In the genomic region with DNA sequence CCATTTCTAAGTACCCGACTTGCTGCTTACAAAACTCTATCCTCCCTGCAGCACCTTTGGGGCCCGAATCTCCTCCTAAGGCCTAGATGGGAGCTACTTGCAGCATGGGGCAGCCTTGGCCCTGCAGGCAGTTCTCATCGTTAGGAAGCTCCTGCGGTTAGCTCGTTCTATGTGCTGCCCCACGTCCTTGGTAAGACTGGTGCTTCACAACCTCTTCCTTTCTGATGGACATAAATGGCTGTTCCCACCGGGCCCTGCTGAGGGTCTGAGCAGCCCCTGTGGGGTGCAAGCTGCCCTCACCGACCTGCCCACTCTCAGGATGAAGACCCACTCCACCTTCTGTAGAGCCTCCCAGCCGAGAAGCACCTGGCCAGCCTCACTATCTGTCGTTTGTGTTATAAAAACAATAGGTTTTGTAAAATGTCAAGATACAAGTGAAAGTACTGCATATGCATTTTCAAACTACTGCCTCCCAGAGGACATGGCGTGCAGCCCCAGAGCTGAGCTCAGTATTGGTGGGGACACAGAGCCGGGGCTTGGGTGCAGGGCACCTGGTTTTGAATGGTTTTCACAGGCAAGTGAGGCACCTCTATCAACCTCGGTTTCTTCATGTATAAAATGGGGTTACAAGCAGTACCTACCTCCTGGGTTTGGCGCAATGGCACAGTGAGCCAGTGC, we compare ENCODE assay signal across 17 cellular contexts. TPM values are rescaled to one million over a fixed set of nuclear protein-coding genes. Genes with fewer than 3 reads are reported as not detected.
DNase-seq lines count a peak whose midpoint lies in the region; ATAC-seq, FAIRE-seq and TF ChIP-seq lines count a peak whose summit lies in the region.
"Had no signal": no experiment of that assay in that cellular context is flagged by ENCODE, and none has a peak within 500 bp of the region (broad histone marks: within the 10 kb centered on the region; RNA-seq: fewer than 3 reads in every experiment).

No MANE protein-coding gene starts in this region.

- POLR2A ChIA-PET in Caco-2 (lab: Charles Lee) (no interaction called here), K562 (lab: Yijun Ruan, JAX) (interaction anchor here (0.7 to 0.8 kb wide), 2 partner anchors 8 to 9 kb away, joined by 3 read pairs; no protein-coding TSS in a partner anchor)

- H3K9me3 ChIP-seq in Caco-2 (no peaks in the 10 kb centered on the region), K562 (replicated peaks; ENCODE audit: control insufficient read depth, insufficient read depth, low read depth, low read length) (no peaks in the 10 kb centered on the region), osteoblast (ENCODE audit: low read depth, low read length) (no peaks in the 10 kb centered on the region), kidney (ENCODE audit: control insufficient read depth in 1 of 2, low read length in 2 of 2) (no peaks in the 10 kb centered on the region)
- H3K9me3 ChIP-seq: BLaER1 had no signal

- H3K27me3 ChIP-seq in Caco-2 (replicated peaks; ENCODE audit: control insufficient read depth, insufficient read depth, low read length) (no peaks in the 10 kb centered on the region), K562 (ENCODE audit: control insufficient read depth in 2 of 2, insufficient read depth in 2 of 2, low read length in 2 of 2) (peaks cover 0 to 15% of the 10 kb centered on the region in 2 experiments; a peak in 2 of 5 replicates), osteoblast (ENCODE audit: insufficient read depth, low read length) (no peaks in the 10 kb centered on the region)
- H3K27me3 ChIP-seq: BLaER1 had no signal

- H3K27ac ChIP-seq in K562 (ENCODE audit: extremely low read depth, low read depth, low read length) = no peak overlapping the region
- H3K27ac ChIP-seq in osteoblast (ENCODE audit: low read depth, low read length) = no peak overlapping the region
- no peak overlapping the region for H3K27ac ChIP-seq in kidney (ENCODE audit: low read depth in 2 of 2, low read length in 2 of 2)
- H3K27ac ChIP-seq: BLaER1 had no signal

- H3K9ac ChIP-seq in K562 (ENCODE audit: insufficient read depth in 1 of 2, low read depth in 2 of 2, low read length in 2 of 2) (no peak overlapping the region), kidney (ENCODE audit: low read length in 2 of 2) (no peak overlapping the region)
- H3K9ac ChIP-seq: BLaER1 had no signal

- TF ChIP-seq EP300 in K562 (IDR thresholded peaks at IDR 0.05; ENCODE audit: low read length) = no peak

- H3K9me1 ChIP-seq in K562 (ENCODE audit: control insufficient read depth, insufficient read depth, low read length) = no peaks in the 10 kb centered on the region

- ATAC-seq in K562 = no peak
- ATAC-seq in HG02981 (IDR thresholded peaks at IDR 0.05; ENCODE audit: unreplicated experiment) = no peak
- ATAC-seq in Right ventricle myocardium inferior = no peak

- peaks cover 65% of the 10 kb centered on the region for H3K4me1 ChIP-seq in Caco-2
- peaks cover 5 to 41% of the 10 kb centered on the region in 2 experiments; a peak in 4 of 5 replicates for H3K4me1 ChIP-seq in K562 (replicated peaks in 1 of 2; ENCODE audit: control insufficient read depth in 2 of 2, insufficient read depth in 2 of 2, low read length in 2 of 2)
- no peaks in the 10 kb centered on the region for H3K4me1 ChIP-seq in osteoblast (ENCODE audit: insufficient read depth, low read length)
- H3K4me1 ChIP-seq in kidney (ENCODE audit: control insufficient read depth in 1 of 2, insufficient read depth in 1 of 2, low read depth in 1 of 2, low read length in 2 of 2) = no peaks in the 10 kb centered on the region

- H3K36me3 Mint-ChIP-seq in Caco-2 (ENCODE audit: insufficient read depth, unreplicated experiment) = peaks cover 15% of the 10 kb centered on the region
- H3K36me3 Mint-ChIP-seq: CD8-positive, alpha-beta memory T cell had no signal

- TF ChIP-seq RAD21 in K562 (CRISPR knock-in tag; conservative IDR thresholded peaks at IDR 0.05 in 1 of 2, IDR thresholded peaks at IDR 0.05 in 1 of 2) = peak in 1 of 2 experiments; percentile 10; a peak in 1 of 4 replicates

- no peaks in the 10 kb centered on the region for H3K79me2 ChIP-seq in K562 (ENCODE audit: control insufficient read depth, insufficient read depth, low read length)
- H3K79me2 ChIP-seq in osteoblast (ENCODE audit: insufficient read depth, low read length) = no peaks in the 10 kb centered on the region

- no peaks in the 10 kb centered on the region for H4K20me1 ChIP-seq in K562 (replicated peaks; ENCODE audit: control insufficient read depth, insufficient read depth, low read length)
- no peaks in the 10 kb centered on the region for H4K20me1 ChIP-seq in osteoblast (ENCODE audit: insufficient read depth, low read length)
- H4K20me1 ChIP-seq: BLaER1 had no signal

- H3K4me3 Mint-ChIP-seq in Caco-2 (ENCODE audit: unreplicated experiment) = no peak overlapping the region
- H3K4me3 Mint-ChIP-seq: CD8-positive, alpha-beta memory T cell; H9 had no signal

- intact Hi-C loops in Caco-2 (cut with micrococcal nuclease; ENCODE audit: unreplicated experiment) = no loop called here
- intact Hi-C loops in K562 (cut with micrococcal nuclease) = no loop called here
- intact Hi-C loops in Right ventricle myocardium inferior (cut with DNase I) = no loop called here
- intact Hi-C loops in kidney (cut with DNase I) = no loop called here

- CTCF ChIA-PET in Caco-2 (lab: Charles Lee) = no interaction called here
- CTCF ChIA-PET in K562 (lab: Yijun Ruan, JAX; ENCODE audit: low intra/inter-chr PET ratio) = no interaction called here

- H3K4me3 ChIP-seq in Caco-2 (ENCODE audit: low read depth, low read length) (no peak overlapping the region), GM12864 (ENCODE audit: low read depth, low read length) (no peak overlapping the region), K562 (no peak overlapping the region), osteoblast (ENCODE audit: insufficient read depth, low read length) (no peak overlapping the region), kidney (ENCODE audit: low read length in 2 of 2) (no peak overlapping the region)
- H3K4me3 ChIP-seq: BLaER1 had no signal

- DNase-seq in Caco-2 (peak in 1 of 2 experiments; percentile 26), GM12864 (ENCODE audit: low read depth) (no peak), K562 (ENCODE audit: extremely low read depth in 1 of 4, low spot score in 3 of 4) (no peak), osteoblast (ENCODE audit: insufficient read length, low spot score, missing footprints) (no peak), Right ventricle myocardium inferior (ENCODE audit: missing footprints) (no peak), kidney (no peak)
- DNase-seq: EL, IMR-90, NCI-H1436 treated with DMSO at 0.1 percent for 48 hours, NCI-H2081, NCI-H510A treated with DMSO at 0.1 percent for 48 hours had no signal

- no peaks in the 10 kb centered on the region for H3K36me3 ChIP-seq in Caco-2 (ENCODE audit: control insufficient read depth, insufficient read depth, low read length)
- H3K36me3 ChIP-seq in K562 (ENCODE audit: control insufficient read depth, insufficient read depth, low read length) = no peaks in the 10 kb centered on the region
- H3K36me3 ChIP-seq in osteoblast (ENCODE audit: insufficient read depth, low read length) = no peaks in the 10 kb centered on the region
- H3K36me3 ChIP-seq in kidney (ENCODE audit: control insufficient read depth in 1 of 2, insufficient read depth in 2 of 2, low read length in 2 of 2) = no peaks in the 10 kb centered on the region
- H3K36me3 ChIP-seq: BLaER1 had no signal

- no peak for TF ChIP-seq POLR2A in K562 (conservative IDR thresholded peaks at IDR 0.05)

- FAIRE-seq in K562 (lab: Jason Lieb, UNC) (no peak), kidney (lab: Jason Lieb, UNC) (no peak)
- FAIRE-seq: GM18507 had no signal

- H2AFZ ChIP-seq in K562 (ENCODE audit: low read depth, low read length) = peak overlapping the region; percentile 53; the same call in 1 of the 2 replicates
- no peak overlapping the region for H2AFZ ChIP-seq in osteoblast (ENCODE audit: low read length)

- no peaks in the 10 kb centered on the region for H3K9me3 Mint-ChIP-seq in Caco-2 (ENCODE audit: unreplicated experiment)
- H3K9me3 Mint-ChIP-seq: CD8-positive, alpha-beta memory T cell; H9 had no signal

- WGBS in K562 (ENCODE audit: insufficient coverage, low coverage, missing lambda C conversion rate) = 51% methylated on average over 13 of the region's 14 CpGs

- TF ChIP-seq CTCF in Caco-2 (IDR thresholded peaks at IDR 0.05; ENCODE audit: insufficient read depth in 1 of 2, low read depth in 1 of 2, low read length in 1 of 2, severe bottlenecking in 1 of 2, unreplicated experiment in 1 of 2) (no peak), GM12864 (IDR thresholded peaks at IDR 0.05; ENCODE audit: low read depth, low read length, missing control alignments) (peak; percentile 2), K562 (IDR thresholded peaks at IDR 0.05 in 2 of 3, conservative IDR thresholded peaks at IDR 0.05 in 1 of 3; ENCODE audit: insufficient read depth in 2 of 3, low read depth in 1 of 3, low read length in 3 of 3) (peak in 2 of 3 experiments; percentile 14 to 22; a peak in 1 of 6 replicates), osteoblast (IDR thresholded peaks at IDR 0.05; ENCODE audit: extremely low read depth, low read depth, low read length) (peak; percentile 10), kidney (IDR thresholded peaks at IDR 0.05; ENCODE audit: borderline replicate concordance, extremely low read depth, insufficient read depth) (no peak)

- no peak overlapping the region for H3K4me2 ChIP-seq in K562 (ENCODE audit: insufficient read depth, low read length)
- no peak overlapping the region for H3K4me2 ChIP-seq in osteoblast (ENCODE audit: insufficient read depth, low read length)
- H3K4me2 ChIP-seq: BLaER1 had no signal

- in situ Hi-C loops in K562 (cut with MboI) = no loop called here

- BruUV-seq in Caco-2 (replicated peaks; lab: Mats Ljungman, UMichigan) (no TSS peak), K562 (replicated peaks; lab: Mats Ljungman, UMichigan) (no TSS peak)

- H3K27me3 Mint-ChIP-seq in Caco-2 (ENCODE audit: insufficient read depth, unreplicated experiment) = no peaks in the 10 kb centered on the region

- H3K4me1 Mint-ChIP-seq in Caco-2 (ENCODE audit: low read depth, unreplicated experiment) = peaks cover 43% of the 10 kb centered on the region
- H3K4me1 Mint-ChIP-seq: CD8-positive, alpha-beta memory T cell had no signal

- H3K27ac Mint-ChIP-seq in Caco-2 (ENCODE audit: unreplicated experiment) = peak overlapping the region; percentile 83
- H3K27ac Mint-ChIP-seq: H9 had no signal

RNA-seq across cellular contexts. Expression of a gene that starts 19.4 kb away (rescaled TPM):
- total RNA-seq in Caco-2 (2022) = 0.09 TPM in 2 replicates
- 0.11 and 0.49 TPM in 2 replicates for total RNA-seq in K562 (2011; cell fraction: chromatin; rRNA removed; ENCODE audit: low replicate concordance)
- 0.13 and 0.17 TPM in 2 replicates for total RNA-seq in K562 (2011; cell fraction: nucleolus; rRNA removed)
- total RNA-seq in K562 (2011; cell fraction: nucleoplasm; rRNA removed) = not detected in 2 replicates
- total RNA-seq in K562 (2014; rRNA removed) = 0.05 and 0.33 TPM in 2 replicates
- total RNA-seq in K562 (2014; rRNA removed; fragmentation: Illumina TruSeq; extraction: Trizol) = not detected in 2 replicates
- not detected in 2 replicates for total RNA-seq in K562 (2015; rRNA removed; fragmentation: Illumina TruSeq; extraction: Trizol)
- 0.07 TPM in 1 of 2 replicates, not detected in the other for total RNA-seq in K562 (2021)
- 0.07 and 0.11 TPM in 2 replicates for polyA plus RNA-seq in K562 (2011; rRNA removed)
- polyA plus RNA-seq in K562 (2011; cell fraction: cytosol; rRNA removed) = 0.12 and 0.24 TPM in 2 replicates
- polyA plus RNA-seq in K562 (2011; cell fraction: nucleus; rRNA removed) = 0.22 and 0.31 TPM in 2 replicates
- 0.03 and 0.12 TPM in 2 replicates for polyA plus RNA-seq in K562 (2012)
- polyA plus RNA-seq in K562 (2014; fragmentation: Illumina TruSeq; extraction: Trizol) = not detected in 2 replicates
- not detected for polyA plus RNA-seq in K562 (2014; fragmentation: Nextera tagmentation; extraction: Ambion mirVana)
- polyA plus RNA-seq in K562 (2014; rRNA removed) = 0.03 TPM in 1 of 2 replicates, not detected in the other
- polyA minus RNA-seq in K562 (2011; rRNA and poly(A)+ RNA removed) = 0.04 TPM in 1 of 2 replicates, not detected in the other
- polyA minus RNA-seq in K562 (2011; cell fraction: cytosol; rRNA and poly(A)+ RNA removed) = not detected in 2 replicates
- polyA minus RNA-seq in K562 (2011; cell fraction: nucleus; rRNA and poly(A)+ RNA removed) = under 0.01 TPM in 1 of 2 replicates, not detected in the other
- total RNA-seq in osteoblast = not detected in 2 replicates
- total RNA-seq in Right ventricle myocardium inferior = 0.08 TPM
- 0.16 TPM for total RNA-seq in kidney
- not detected for polyA plus RNA-seq in kidney (ENCODE audit: insufficient read depth, low read depth, low replicate concordance)
- total RNA-seq: IMR-90 had no signal
- polyA plus RNA-seq: AG04450 had no signal

RNA-seq across cellular contexts. Expression of a gene that starts 56.8 kb away (rescaled TPM):
- total RNA-seq in Caco-2 (2022) = 0.49 and 1.1 TPM in 2 replicates
- total RNA-seq in K562 (2011; cell fraction: chromatin; rRNA removed; ENCODE audit: low replicate concordance) = 0.35 TPM in 1 of 2 replicates, not detected in the other
- not detected in 2 replicates for total RNA-seq in K562 (2011; cell fraction: nucleolus; rRNA removed)
- total RNA-seq in K562 (2011; cell fraction: nucleoplasm; rRNA removed) = not detected in 2 replicates
- total RNA-seq in K562 (2014; rRNA removed) = not detected in 2 replicates
- total RNA-seq in K562 (2014; rRNA removed; fragmentation: Illumina TruSeq; extraction: Trizol) = 0.07 TPM in 1 of 2 replicates, not detected in the other
- not detected in 2 replicates for total RNA-seq in K562 (2015; rRNA removed; fragmentation: Illumina TruSeq; extraction: Trizol)
- total RNA-seq in K562 (2021) = not detected in 2 replicates
- 0.10 TPM in 1 of 2 replicates, not detected in the other for polyA plus RNA-seq in K562 (2011; rRNA removed)
- not detected in 2 replicates for polyA plus RNA-seq in K562 (2011; cell fraction: cytosol; rRNA removed)
- polyA plus RNA-seq in K562 (2011; cell fraction: nucleus; rRNA removed) = 0.18 TPM in 1 of 2 replicates, not detected in the other
- polyA plus RNA-seq in K562 (2012) = not detected in 2 replicates
- 0.06 TPM in 1 of 2 replicates, not detected in the other for polyA plus RNA-seq in K562 (2014; fragmentation: Illumina TruSeq; extraction: Trizol)
- not detected for polyA plus RNA-seq in K562 (2014; fragmentation: Nextera tagmentation; extraction: Ambion mirVana)
- not detected in 2 replicates for polyA plus RNA-seq in K562 (2014; rRNA removed)
- polyA minus RNA-seq in K562 (2011; rRNA and poly(A)+ RNA removed) = not detected in 2 replicates
- not detected in 2 replicates for polyA minus RNA-seq in K562 (2011; cell fraction: cytosol; rRNA and poly(A)+ RNA removed)
- not detected in 2 replicates for polyA minus RNA-seq in K562 (2011; cell fraction: nucleus; rRNA and poly(A)+ RNA removed)
- total RNA-seq in osteoblast = under 0.01 and 0.36 TPM in 2 replicates
- 0.30 TPM for total RNA-seq in Right ventricle myocardium inferior
- 0.76 TPM for total RNA-seq in kidney
- polyA plus RNA-seq in kidney (ENCODE audit: insufficient read depth, low read depth, low replicate concordance) = not detected
- total RNA-seq: CD8-positive, alpha-beta memory T cell; H9 had no signal
- polyA plus RNA-seq: AG04450; CD8-positive, alpha-beta memory T cell; IMR-90 had no signal

Comparison
In these comparisons a context has a peak if more than half of its experiments do, and no peak if none do; other contexts are left out.
1. CTCF ChIP-seq: peak in GM12864 (single experiment), K562 (2 of 3) and osteoblast (single experiment); none in Caco-2 (0 of 2) and kidney (single experiment).